Comparison of ENCODE assay signal across 21 cellular contexts in genomic region chr1:205965039-205965630, GRCh38. TPM values are rescaled to one million over a fixed set of nuclear protein-coding genes. Genes with fewer than 3 reads are reported as not detected.
A peak's percentile ranks its signal among the peaks of the same experiment; 100 is the strongest.
DNase-seq lines count a peak whose midpoint lies in the region; ATAC-seq, FAIRE-seq and TF ChIP-seq lines count a peak whose summit lies in the region.
"Had no signal": no experiment of that assay in that cellular context is flagged by ENCODE, and none has a peak within 500 bp of the region (broad histone marks: within the 10 kb centered on the region; RNA-seq: fewer than 3 reads in every experiment).

No MANE protein-coding gene starts in this region.

- POLR2A ChIA-PET in HepG2 (lab: Yijun Ruan, JAX), result no interaction called here

- H3K4me3 ChIP-seq in GM23338, result no peak overlapping the region
- no peak overlapping the region for H3K4me3 ChIP-seq in neural cell (ENCODE audit: low read length)
- H3K4me3 ChIP-seq in HepG2 (replicated peaks in 1 of 3; ENCODE audit: insufficient read depth in 1 of 3, low read depth in 2 of 3, low read length in 3 of 3), result no peak overlapping the region
- H3K4me3 ChIP-seq: dorsolateral prefrontal cortex, GM12878, SK-N-MC had no signal

- intact Hi-C loops in HepG2 (cut with micrococcal nuclease; ENCODE audit: unreplicated experiment), result no loop called here

- H3K9me3 Mint-ChIP-seq in GM23338, result no peaks in the 10 kb centered on the region

- H3K9me2 ChIP-seq in GM23338 (ENCODE audit: insufficient read depth), result no peaks in the 10 kb centered on the region
- no peaks in the 10 kb centered on the region for H3K9me2 ChIP-seq in neural cell (ENCODE audit: insufficient read depth, low read length)

- H3K4me3 Mint-ChIP-seq in GM23338, result no peak overlapping the region

- no peak overlapping the region for H3K4me2 ChIP-seq in GM23338
- H3K4me2 ChIP-seq in neural cell (ENCODE audit: low read length), result no peak overlapping the region
- no peak overlapping the region for H3K4me2 ChIP-seq in HepG2 (ENCODE audit: low read depth, low read length)

- no peak for FAIRE-seq in HepG2 (lab: Jason Lieb, UNC)
- FAIRE-seq: GM12878, RCC 7860 had no signal

- TF ChIP-seq POLR2A in HepG2 (IDR thresholded peaks at IDR 0.05; ENCODE audit: insufficient read depth in 1 of 2, low read depth in 2 of 2, low read length in 2 of 2), result no peak

- ATAC-seq in GM23338, result peak; percentile 62
- no peak for ATAC-seq in HepG2
- ATAC-seq in HG03039 (IDR thresholded peaks at IDR 0.05; ENCODE audit: unreplicated experiment), result no peak
- ATAC-seq: GM12878, left lobe of liver had no signal

- no TSS peak for BruUV-seq in HepG2 (replicated peaks; lab: Mats Ljungman, UMichigan)

- H3K27ac ChIP-seq in GM23338 (ENCODE audit: low read depth), result no peak overlapping the region
- peak overlapping the region; percentile 22 for H3K27ac ChIP-seq in neural cell (ENCODE audit: low read length)
- H3K27ac ChIP-seq in HepG2 (ENCODE audit: extremely low read length, insufficient read depth, low read length), result no peak overlapping the region
- H3K27ac ChIP-seq: dorsolateral prefrontal cortex, SK-N-MC had no signal

- no peak for DNase-seq in GM23338 (ENCODE audit: low spot score)
- DNase-seq in NCI-H187 (lab: John Stamatoyannopoulos, UW), result peak; percentile 96 to 99
- DNase-seq in NCI-H510A treated with DMSO at 0.1 percent for 48 hours (lab: John Stamatoyannopoulos, UW), result peak; percentile 94
- no peak for DNase-seq in HepG2 (ENCODE audit: low spot score)
- DNase-seq in activated T-cell treated with anti-CD3 and anti-CD28 coated beads, Interleukin-2, amount 50 U/mL, for 48 hours, result no peak
- DNase-seq in G401 (ENCODE audit: low spot score), result no peak
- DNase-seq: erythroblast; GDM1; NCI-H524; retina; stimulated activated CD4-positive, alpha-beta T cell treated with anti-CD3 and anti-CD28 coated beads, Interleukin-12 subunit alpha, Interleukin-12 subunit beta, amount 100 ng/mL, for 4 hours; T-helper 9 cell had no signal

- H3K9ac ChIP-seq in neural cell (ENCODE audit: low read length), result no peak overlapping the region
- no peak overlapping the region for H3K9ac ChIP-seq in HepG2 (ENCODE audit: insufficient read depth, low read depth, low read length)

- no peaks in the 10 kb centered on the region for H3K36me3 Mint-ChIP-seq in GM23338 (ENCODE audit: low read depth)

- no peak for TF ChIP-seq EP300 in neural cell (conservative IDR thresholded peaks at IDR 0.05; ENCODE audit: poor library complexity, severe bottlenecking)
- TF ChIP-seq EP300 in HepG2 (IDR thresholded peaks at IDR 0.05; ENCODE audit: low read depth in 2 of 2, low read length in 2 of 2), result no peak
- TF ChIP-seq EP300 in HepG2 (CRISPR knock-in tag; IDR thresholded peaks at IDR 0.05; ENCODE audit: borderline replicate concordance), result no peak

- H3K36me3 ChIP-seq in GM23338 (ENCODE audit: insufficient read depth) (no peaks in the 10 kb centered on the region), neural cell (ENCODE audit: insufficient read depth, low read length) (no peaks in the 10 kb centered on the region), HepG2 (replicated peaks in 1 of 2; ENCODE audit: control insufficient read depth in 1 of 2, insufficient read depth in 2 of 2, low read length in 2 of 2) (no peaks in the 10 kb centered on the region)

- no peak overlapping the region for H3K27ac Mint-ChIP-seq in GM23338

- H4K20me1 ChIP-seq in GM23338 (replicated peaks; ENCODE audit: insufficient read depth) (no peaks in the 10 kb centered on the region), neural cell (ENCODE audit: insufficient read depth) (no peaks in the 10 kb centered on the region), HepG2 (ENCODE audit: insufficient read depth, low read length) (no peaks in the 10 kb centered on the region)

- H3K79me2 ChIP-seq in GM23338 (replicated peaks; ENCODE audit: insufficient read depth) (no peaks in the 10 kb centered on the region), neural cell (replicated peaks; ENCODE audit: insufficient read depth, low read length) (no peaks in the 10 kb centered on the region), HepG2 (ENCODE audit: insufficient read depth, low read length) (no peaks in the 10 kb centered on the region)

- CTCF ChIA-PET in HepG2 (lab: Yijun Ruan, JAX; ENCODE audit: low intra/inter-chr PET ratio, low total read pairs), result no interaction called here

- H3K9me3 ChIP-seq in neural cell (ENCODE audit: low read length) (no peaks in the 10 kb centered on the region), HepG2 (ENCODE audit: low read length) (no peaks in the 10 kb centered on the region)

- peaks cover 10% of the 10 kb centered on the region for H3K27me3 Mint-ChIP-seq in GM23338 (ENCODE audit: insufficient read depth, low read depth, poor library complexity)

- H3K4me1 ChIP-seq in GM23338 (ENCODE audit: insufficient read depth) (no peaks in the 10 kb centered on the region), HepG2 (ENCODE audit: insufficient read depth, low read length) (no peaks in the 10 kb centered on the region)

- H3K27me3 ChIP-seq in GM23338 (ENCODE audit: insufficient read depth) (no peaks in the 10 kb centered on the region), neural cell (ENCODE audit: insufficient read depth, low read depth, low read length) (no peaks in the 10 kb centered on the region), HepG2 (ENCODE audit: control insufficient read depth in 1 of 2, insufficient read depth in 2 of 2, low read length in 2 of 2) (peaks cover 3 to 57% of the 10 kb centered on the region in 2 experiments; a peak in 3 of 5 replicates)
- H3K27me3 ChIP-seq: dorsolateral prefrontal cortex had no signal

- TF ChIP-seq CTCF in GM23338 (conservative IDR thresholded peaks at IDR 0.05; ENCODE audit: low read depth in 2 of 2), result no peak
- no peak for TF ChIP-seq CTCF in neural cell (IDR thresholded peaks at IDR 0.05; ENCODE audit: poor library complexity, severe bottlenecking)
- no peak for TF ChIP-seq CTCF in HepG2 (CRISPR knock-in tag; IDR thresholded peaks at IDR 0.05)

- 51% methylated on average over 10 of the region's 12 CpGs for WGBS in HepG2 (ENCODE audit: low lambda C conversion rate)

- in situ Hi-C loops in HepG2 (cut with HindIII; ENCODE audit: extremely low pct_ligation_motif_present, low pct_unique_long_range_greater_than_20kb), result loop anchor here (5.0 kb wide), 1 partner anchor 38 kb away; no protein-coding TSS in a partner anchor
- in situ Hi-C loops in G401 (cut with HindIII; ENCODE audit: low sequenced_read_pairs), result no loop called here

- TF ChIP-seq RAD21 in neural cell (conservative IDR thresholded peaks at IDR 0.05) (no peak), HepG2 (CRISPR knock-in tag; IDR thresholded peaks at IDR 0.05) (no peak)

- H2AFZ ChIP-seq in GM23338 (no peak overlapping the region), neural cell (ENCODE audit: low read depth, low read length) (no peak overlapping the region), HepG2 (ENCODE audit: low read length) (no peak overlapping the region)

- H3F3A ChIP-seq in GM23338 (replicated peaks; ENCODE audit: low read depth) (no peaks in the 10 kb centered on the region), neural cell (ENCODE audit: insufficient read depth, low read length, poor library complexity, severe bottlenecking) (no peaks in the 10 kb centered on the region)

- peaks cover 11% of the 10 kb centered on the region; the same call in 2 of the 3 replicates for H3K4me1 Mint-ChIP-seq in GM23338

RNA-seq across cellular contexts. Expression of gene SLC26A9, which starts 21.9 kb away (rescaled TPM):
- total RNA-seq in GM23338 (2014; rRNA removed; shearing (Covaris generic)), result not detected in 2 replicates
- polyA plus RNA-seq in GM23338 (2016; fragmentation: Nextera tagmentation; extraction: Ambion mirVana) (not detected in 2 replicates), neural cell (not detected in 2 replicates), HepG2 (2011; rRNA removed) (0.03 and 0.11 TPM in 2 replicates)
- not detected in 2 replicates for polyA minus RNA-seq in neural cell
- total RNA-seq in HepG2 (2016; rRNA removed; fragmentation: Illumina TruSeq; extraction: Trizol), result 0.04 and 0.15 TPM in 2 replicates
- not detected in 2 replicates for total RNA-seq in HepG2 (2016; cell fraction: cytosol; rRNA removed; fragmentation: Illumina TruSeq; extraction: Trizol; ENCODE audit: low read depth)
- 0.04 TPM in 1 of 2 replicates, not detected in the other for total RNA-seq in HepG2 (2016; cell fraction: insoluble cytoplasmic fraction; rRNA removed; fragmentation: Illumina TruSeq; extraction: Trizol)
- total RNA-seq in HepG2 (2016; cell fraction: membrane; rRNA removed; fragmentation: Illumina TruSeq; extraction: Trizol), result 0.06 TPM in 1 of 2 replicates, not detected in the other
- 0.09 TPM in 1 of 2 replicates, not detected in the other for total RNA-seq in HepG2 (2016; cell fraction: nucleus; rRNA removed; fragmentation: Illumina TruSeq; extraction: Trizol)
- 0.03 TPM in 2 replicates for polyA plus RNA-seq in HepG2 (2011; cell fraction: cytosol; rRNA removed)
- polyA plus RNA-seq in HepG2 (2011; cell fraction: nucleus; rRNA removed), result 0.19 and 0.43 TPM in 2 replicates
- polyA plus RNA-seq in HepG2 (2012), result 0.04 TPM in 1 of 2 replicates, not detected in the other
- polyA plus RNA-seq in HepG2 (2016; cell fraction: cytosol; fragmentation: Illumina TruSeq; extraction: Trizol; ENCODE audit: low read depth), result not detected in 2 replicates
- polyA plus RNA-seq in HepG2 (2016; cell fraction: insoluble cytoplasmic fraction; fragmentation: Illumina TruSeq; extraction: Trizol; ENCODE audit: low read depth), result 0.09 TPM in 1 of 2 replicates, not detected in the other
- 0.07 and 0.13 TPM in 2 replicates for polyA plus RNA-seq in HepG2 (2016; cell fraction: membrane; fragmentation: Illumina TruSeq; extraction: Trizol; ENCODE audit: low read depth)
- 0.40 and 0.41 TPM in 2 replicates for polyA plus RNA-seq in HepG2 (2016; cell fraction: nucleus; fragmentation: Illumina TruSeq; extraction: Trizol; ENCODE audit: insufficient read depth, low read depth)
- 0.02 and 0.09 TPM in 2 replicates for polyA minus RNA-seq in HepG2 (2011; rRNA and poly(A)+ RNA removed; ENCODE audit: low replicate concordance)
- not detected in 2 replicates for polyA minus RNA-seq in HepG2 (2011; cell fraction: cytosol; rRNA and poly(A)+ RNA removed)
- polyA minus RNA-seq in HepG2 (2011; cell fraction: nucleus; rRNA and poly(A)+ RNA removed), result 0.39 TPM in 1 of 2 replicates, not detected in the other
- not detected in 2 replicates for total RNA-seq in G401 (2014; rRNA removed; shearing (Covaris generic))
- total RNA-seq: activated CD8-positive, alpha-beta memory T cell treated with anti-CD3 and anti-CD28 coated beads for 36 hours; temporal lobe had no signal

RNA-seq across cellular contexts. Expression of gene RAB7B, which starts 38.1 kb away (rescaled TPM):
- not detected in 2 replicates for total RNA-seq in GM23338 (2014; rRNA removed; shearing (Covaris generic))
- not detected in 2 replicates for polyA plus RNA-seq in GM23338 (2016; fragmentation: Nextera tagmentation; extraction: Ambion mirVana)
- not detected in 2 replicates for polyA plus RNA-seq in neural cell
- not detected in 2 replicates for polyA minus RNA-seq in neural cell
- 0.34 and 0.46 TPM in 2 replicates for total RNA-seq in HepG2 (2016; rRNA removed; fragmentation: Illumina TruSeq; extraction: Trizol)
- not detected in 2 replicates for total RNA-seq in HepG2 (2016; cell fraction: cytosol; rRNA removed; fragmentation: Illumina TruSeq; extraction: Trizol; ENCODE audit: low read depth)
- 0.32 and 0.49 TPM in 2 replicates for total RNA-seq in HepG2 (2016; cell fraction: insoluble cytoplasmic fraction; rRNA removed; fragmentation: Illumina TruSeq; extraction: Trizol)
- 0.22 TPM in 1 of 2 replicates, not detected in the other for total RNA-seq in HepG2 (2016; cell fraction: membrane; rRNA removed; fragmentation: Illumina TruSeq; extraction: Trizol)
- 0.19 and 0.28 TPM in 2 replicates for total RNA-seq in HepG2 (2016; cell fraction: nucleus; rRNA removed; fragmentation: Illumina TruSeq; extraction: Trizol)
- 0.05 and 0.39 TPM in 2 replicates for polyA plus RNA-seq in HepG2 (2011; rRNA removed)
- 0.09 and 0.19 TPM in 2 replicates for polyA plus RNA-seq in HepG2 (2011; cell fraction: cytosol; rRNA removed)
- 0.31 and 0.34 TPM in 2 replicates for polyA plus RNA-seq in HepG2 (2011; cell fraction: nucleus; rRNA removed)
- polyA plus RNA-seq in HepG2 (2012), result not detected in 2 replicates
- polyA plus RNA-seq in HepG2 (2016; cell fraction: cytosol; fragmentation: Illumina TruSeq; extraction: Trizol; ENCODE audit: low read depth), result 0.06 and 0.08 TPM in 2 replicates
- polyA plus RNA-seq in HepG2 (2016; cell fraction: insoluble cytoplasmic fraction; fragmentation: Illumina TruSeq; extraction: Trizol; ENCODE audit: low read depth), result 0.50 and 0.66 TPM in 2 replicates
- polyA plus RNA-seq in HepG2 (2016; cell fraction: membrane; fragmentation: Illumina TruSeq; extraction: Trizol; ENCODE audit: low read depth), result 0.10 TPM in 1 of 2 replicates, not detected in the other
- polyA plus RNA-seq in HepG2 (2016; cell fraction: nucleus; fragmentation: Illumina TruSeq; extraction: Trizol; ENCODE audit: insufficient read depth, low read depth), result 0.24 TPM in 1 of 2 replicates, not detected in the other
- polyA minus RNA-seq in HepG2 (2011; rRNA and poly(A)+ RNA removed; ENCODE audit: low replicate concordance), result 0.12 TPM in 1 of 2 replicates, not detected in the other
- polyA minus RNA-seq in HepG2 (2011; cell fraction: cytosol; rRNA and poly(A)+ RNA removed), result not detected in 2 replicates
- not detected in 2 replicates for polyA minus RNA-seq in HepG2 (2011; cell fraction: nucleus; rRNA and poly(A)+ RNA removed)
- total RNA-seq in G401 (2014; rRNA removed; shearing (Covaris generic)), result 0.85 TPM in 1 of 2 replicates, not detected in the other
- total RNA-seq: activated CD8-positive, alpha-beta memory T cell treated with anti-CD3 and anti-CD28 coated beads for 36 hours; GM12878 had no signal

RNA-seq across cellular contexts. Expression of gene CTSE, which starts 58.6 kb away (rescaled TPM):
- total RNA-seq in GM23338 (2014; rRNA removed; shearing (Covaris generic)), result not detected in 2 replicates
- polyA plus RNA-seq in GM23338 (2016; fragmentation: Nextera tagmentation; extraction: Ambion mirVana) (not detected in 2 replicates), neural cell (not detected in 2 replicates), HepG2 (2011; rRNA removed) (0.37 and 0.50 TPM in 2 replicates)
- polyA minus RNA-seq in neural cell, result not detected in 2 replicates
- total RNA-seq in HepG2 (2016; rRNA removed; fragmentation: Illumina TruSeq; extraction: Trizol), result 0.69 and 0.95 TPM in 2 replicates
- total RNA-seq in HepG2 (2016; cell fraction: cytosol; rRNA removed; fragmentation: Illumina TruSeq; extraction: Trizol; ENCODE audit: low read depth), result 0.18 and 0.20 TPM in 2 replicates
- total RNA-seq in HepG2 (2016; cell fraction: insoluble cytoplasmic fraction; rRNA removed; fragmentation: Illumina TruSeq; extraction: Trizol), result 0.62 and 0.76 TPM in 2 replicates
- total RNA-seq in HepG2 (2016; cell fraction: membrane; rRNA removed; fragmentation: Illumina TruSeq; extraction: Trizol), result 0.19 and 0.48 TPM in 2 replicates
- total RNA-seq in HepG2 (2016; cell fraction: nucleus; rRNA removed; fragmentation: Illumina TruSeq; extraction: Trizol), result 1.3 and 1.4 TPM in 2 replicates
- polyA plus RNA-seq in HepG2 (2011; cell fraction: cytosol; rRNA removed), result 0.50 and 0.58 TPM in 2 replicates
- polyA plus RNA-seq in HepG2 (2011; cell fraction: nucleus; rRNA removed), result 0.06 and 0.26 TPM in 2 replicates
- 0.19 and 0.23 TPM in 2 replicates for polyA plus RNA-seq in HepG2 (2012)
- polyA plus RNA-seq in HepG2 (2016; cell fraction: cytosol; fragmentation: Illumina TruSeq; extraction: Trizol; ENCODE audit: low read depth), result 0.18 and 0.36 TPM in 2 replicates
- polyA plus RNA-seq in HepG2 (2016; cell fraction: insoluble cytoplasmic fraction; fragmentation: Illumina TruSeq; extraction: Trizol; ENCODE audit: low read depth), result 0.30 and 0.46 TPM in 2 replicates
- 0.26 and 0.27 TPM in 2 replicates for polyA plus RNA-seq in HepG2 (2016; cell fraction: membrane; fragmentation: Illumina TruSeq; extraction: Trizol; ENCODE audit: low read depth)
- polyA plus RNA-seq in HepG2 (2016; cell fraction: nucleus; fragmentation: Illumina TruSeq; extraction: Trizol; ENCODE audit: insufficient read depth, low read depth), result 1.6 and 2.5 TPM in 2 replicates
- 0.07 and 0.26 TPM in 2 replicates for polyA minus RNA-seq in HepG2 (2011; rRNA and poly(A)+ RNA removed; ENCODE audit: low replicate concordance)
- polyA minus RNA-seq in HepG2 (2011; cell fraction: cytosol; rRNA and poly(A)+ RNA removed), result not detected in 2 replicates
- polyA minus RNA-seq in HepG2 (2011; cell fraction: nucleus; rRNA and poly(A)+ RNA removed), result 0.25 TPM in 1 of 2 replicates, not detected in the other
- total RNA-seq in G401 (2014; rRNA removed; shearing (Covaris generic)), result not detected in 2 replicates
- total RNA-seq: activated CD8-positive, alpha-beta memory T cell treated with anti-CD3 and anti-CD28 coated beads for 36 hours; dorsolateral prefrontal cortex; left lobe of liver had no signal
- polyA plus RNA-seq: GM12878 had no signal

Comparison
In these comparisons a context has a peak if more than half of its experiments do, and no peak if none do; other contexts are left out.
1. DNase-seq: peak in NCI-H187 (2 of 2) and NCI-H510A treated with DMSO at 0.1 percent for 48 hours (single experiment); none in GM23338 (single experiment), HepG2 (single experiment), activated T-cell treated with anti-CD3 and anti-CD28 coated beads, Interleukin-2, amount 50 U/mL, for 48 hours (0 of 2) and G401 (single experiment).